In the genomic region with DNA sequence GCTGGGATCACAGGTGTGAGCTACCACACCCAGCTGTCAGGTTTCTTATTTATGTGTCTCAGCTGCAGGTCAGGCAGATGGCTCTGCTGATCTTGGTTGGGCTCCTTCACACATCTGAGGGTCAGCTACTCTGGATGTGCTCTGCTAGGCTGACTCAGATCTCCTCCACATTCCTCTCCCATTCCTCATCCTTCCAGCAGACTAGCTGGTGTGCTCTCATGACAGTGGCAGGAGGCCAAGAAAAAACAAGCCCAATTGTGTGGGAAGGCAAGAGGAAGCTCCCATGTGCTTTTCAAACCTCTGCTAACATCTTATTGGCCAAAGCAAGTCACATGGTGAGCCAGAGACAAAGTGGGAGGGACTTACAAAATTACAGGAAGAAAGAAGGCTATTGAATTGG, we compare ENCODE assay signal across 10 cellular contexts. TPM values are rescaled to one million over a fixed set of nuclear protein-coding genes. Genes with fewer than 3 reads are reported as not detected.
DNase-seq lines count a peak whose midpoint lies in the region; ATAC-seq, FAIRE-seq and TF ChIP-seq lines count a peak whose summit lies in the region.
"Had no signal": no experiment of that assay in that cellular context is flagged by ENCODE, and none has a peak within 500 bp of the region (broad histone marks: within the 10 kb centered on the region; RNA-seq: fewer than 3 reads in every experiment).

No MANE protein-coding gene starts in this region.

- no peaks in the 10 kb centered on the region for H4K20me1 ChIP-seq in HepG2 (ENCODE audit: insufficient read depth, low read length)

- H2AFZ ChIP-seq in HepG2 (ENCODE audit: low read length) = no peak overlapping the region

- TF ChIP-seq POLR2A in HepG2 (IDR thresholded peaks at IDR 0.05; ENCODE audit: insufficient read depth in 1 of 2, low read depth in 2 of 2, low read length in 2 of 2) (no peak), prostate gland (IDR thresholded peaks at IDR 0.05) (no peak)

- no peak for TF ChIP-seq RAD21 in HepG2 (CRISPR knock-in tag; IDR thresholded peaks at IDR 0.05)

- no peak overlapping the region for H3K27ac ChIP-seq in HepG2 (ENCODE audit: extremely low read length, insufficient read depth, low read length)
- H3K27ac ChIP-seq in prostate gland = no peak overlapping the region

- no peak overlapping the region for H3K4me2 ChIP-seq in HepG2 (ENCODE audit: low read depth, low read length)

- H3K9ac ChIP-seq in HepG2 (ENCODE audit: insufficient read depth, low read depth, low read length) = no peak overlapping the region

- H3K36me3 ChIP-seq in HepG2 (replicated peaks in 1 of 2; ENCODE audit: control insufficient read depth in 1 of 2, insufficient read depth in 2 of 2, low read length in 2 of 2) (no peaks in the 10 kb centered on the region), prostate gland (no peaks in the 10 kb centered on the region)

- H3K4me1 ChIP-seq in HepG2 (ENCODE audit: insufficient read depth, low read length) (peaks cover 6% of the 10 kb centered on the region; the same call in 1 of the 2 replicates), prostate gland (replicated peaks) (no peaks in the 10 kb centered on the region)

- H3K79me2 ChIP-seq in HepG2 (ENCODE audit: insufficient read depth, low read length) = no peaks in the 10 kb centered on the region

- H3K4me3 ChIP-seq in HepG2 (replicated peaks in 1 of 3; ENCODE audit: insufficient read depth in 1 of 3, low read depth in 2 of 3, low read length in 3 of 3) (no peak overlapping the region), prostate gland (no peak overlapping the region)

- intact Hi-C loops in HepG2 (cut with micrococcal nuclease; ENCODE audit: unreplicated experiment) = no loop called here
- intact Hi-C loops in prostate gland (cut with DNase I) = no loop called here

- H3K27me3 ChIP-seq in HepG2 (ENCODE audit: control insufficient read depth in 1 of 2, insufficient read depth in 2 of 2, low read length in 2 of 2) (peaks cover 0 to 14% of the 10 kb centered on the region in 2 experiments; a peak in 2 of 5 replicates), prostate gland (replicated peaks; ENCODE audit: insufficient read depth) (no peaks in the 10 kb centered on the region)

- FAIRE-seq in HepG2 (lab: Jason Lieb, UNC) = no peak

- POLR2A ChIA-PET in HepG2 (lab: Yijun Ruan, JAX) = interaction anchor here (1.3 kb wide), 1 partner anchor 12 kb away, joined by 5 read pairs; a partner anchor contains a TSS

- TF ChIP-seq CTCF in HepG2 (CRISPR knock-in tag; IDR thresholded peaks at IDR 0.05) = no peak
- TF ChIP-seq CTCF in prostate gland (IDR thresholded peaks at IDR 0.05) = no peak

- DNase-seq in COLO829 (ENCODE audit: low spot score) = peak; percentile 82
- DNase-seq in KBM-7 = peak; percentile 57
- peak in 37 of 58 donors; percentile 0 to 86 (median 37) for DNase-seq in anterior cingulate cortex (lab: John Stamatoyannopoulos, UW)
- peak; percentile 60 for DNase-seq in HepG2 (ENCODE audit: low spot score)
- DNase-seq in G401 (ENCODE audit: low spot score) = no peak
- no peak for DNase-seq in prostate gland (ENCODE audit: low spot score)
- DNase-seq: naive B cell; stimulated activated naive CD4-positive, alpha-beta T cell treated with Interleukin-2 at 50 U/mL for 16 hours had no signal

- TF ChIP-seq EP300 in HepG2 (IDR thresholded peaks at IDR 0.05; ENCODE audit: low read depth in 2 of 2, low read length in 2 of 2) (no peak), HepG2 (CRISPR knock-in tag; IDR thresholded peaks at IDR 0.05; ENCODE audit: borderline replicate concordance) (no peak)

- CTCF ChIA-PET in HepG2 (lab: Yijun Ruan, JAX; ENCODE audit: low intra/inter-chr PET ratio, low total read pairs) = no interaction called here

- no peaks in the 10 kb centered on the region for H3K9me3 ChIP-seq in HepG2 (ENCODE audit: low read length)
- no peaks in the 10 kb centered on the region for H3K9me3 ChIP-seq in prostate gland

- no peak; the same call in 2 of the 3 replicates for ATAC-seq in HepG2
- no peak for ATAC-seq in GM19351 (IDR thresholded peaks at IDR 0.05; ENCODE audit: unreplicated experiment)
- no peak for ATAC-seq in GM21529 (IDR thresholded peaks at IDR 0.05; ENCODE audit: unreplicated experiment)

- in situ Hi-C loops in KBM-7 (cut with MboI; ENCODE audit: low pct_unique_long_range_greater_than_20kb, low sequenced_read_pairs) = no loop called here
- in situ Hi-C loops in HepG2 (cut with HindIII; ENCODE audit: extremely low pct_ligation_motif_present, low pct_unique_long_range_greater_than_20kb) = no loop called here
- in situ Hi-C loops in G401 (cut with HindIII; ENCODE audit: low sequenced_read_pairs) = no loop called here

- no TSS peak for BruUV-seq in HepG2 (replicated peaks; lab: Mats Ljungman, UMichigan)

TF ChIP-seq in HepG2, 621 proteins besides CTCF, POLR2A, EP300 and RAD21 (continues in another document):
- TF ChIP-seq, protein P1, sequence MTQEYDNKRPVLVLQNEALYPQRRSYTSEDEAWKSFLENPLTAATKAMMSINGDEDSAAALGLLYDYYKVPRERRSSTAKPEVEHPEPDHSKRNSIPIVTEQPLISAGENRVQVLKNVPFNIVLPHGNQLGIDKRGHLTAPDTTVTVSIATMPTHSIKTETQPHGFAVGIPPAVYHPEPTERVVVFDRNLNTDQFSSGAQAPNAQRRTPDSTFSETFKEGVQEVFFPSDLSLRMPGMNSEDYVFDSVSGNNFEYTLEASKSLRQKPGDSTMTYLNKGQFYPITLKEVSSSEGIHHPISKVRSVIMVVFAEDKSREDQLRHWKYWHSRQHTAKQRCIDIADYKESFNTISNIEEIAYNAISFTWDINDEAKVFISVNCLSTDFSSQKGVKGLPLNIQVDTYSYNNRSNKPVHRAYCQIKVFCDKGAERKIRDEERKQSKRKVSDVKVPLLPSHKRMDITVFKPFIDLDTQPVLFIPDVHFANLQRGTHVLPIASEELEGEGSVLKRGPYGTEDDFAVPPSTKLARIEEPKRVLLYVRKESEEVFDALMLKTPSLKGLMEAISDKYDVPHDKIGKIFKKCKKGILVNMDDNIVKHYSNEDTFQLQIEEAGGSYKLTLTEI (CRISPR knock-in tag; conservative IDR thresholded peaks at IDR 0.05) = no peak
- TF ChIP-seq NFYC (CRISPR knock-in tag; IDR thresholded peaks at IDR 0.05) (peak; percentile 63), REXO4 (CRISPR knock-in tag; IDR thresholded peaks at IDR 0.05; ENCODE audit: borderline replicate concordance) (no peak), ZNF180 (CRISPR knock-in tag; IDR thresholded peaks at IDR 0.05; ENCODE audit: borderline replicate concordance, low read depth) (no peak), ZNF605 (CRISPR knock-in tag; IDR thresholded peaks at IDR 0.05) (no peak), DR1 (CRISPR knock-in tag; IDR thresholded peaks at IDR 0.05) (no peak)
- TF ChIP-seq, protein P2, sequence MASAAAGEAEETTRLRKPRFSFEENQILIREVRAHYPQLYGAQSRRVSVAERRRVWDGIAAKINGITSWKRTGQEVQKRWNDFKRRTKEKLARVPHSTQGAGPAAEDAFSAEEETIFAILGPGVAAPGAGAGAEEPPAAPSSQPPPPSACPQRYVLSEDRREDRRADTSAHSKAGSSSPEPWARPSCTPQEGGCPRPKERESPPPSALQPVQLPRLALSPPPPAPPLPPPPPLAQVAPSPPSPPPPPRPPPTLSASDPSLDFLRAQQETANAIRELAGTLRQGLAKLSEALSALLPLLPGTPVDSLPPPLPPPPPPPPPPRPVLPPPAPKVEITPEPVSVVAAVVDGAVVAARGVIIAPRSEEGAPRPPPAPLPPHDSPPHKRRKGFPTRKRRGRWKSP (CRISPR knock-in tag; IDR thresholded peaks at IDR 0.05) = no peak

RNA-seq across cellular contexts. Expression of a gene that starts 11.7 kb away (rescaled TPM):
- total RNA-seq in HepG2 (2016; rRNA removed; fragmentation: Illumina TruSeq; extraction: Trizol) = 113 and 168 TPM in 2 replicates
- 5.9 and 6.7 TPM in 2 replicates for total RNA-seq in HepG2 (2016; cell fraction: cytosol; rRNA removed; fragmentation: Illumina TruSeq; extraction: Trizol; ENCODE audit: low read depth)
- total RNA-seq in HepG2 (2016; cell fraction: insoluble cytoplasmic fraction; rRNA removed; fragmentation: Illumina TruSeq; extraction: Trizol) = 111 and 163 TPM in 2 replicates
- total RNA-seq in HepG2 (2016; cell fraction: membrane; rRNA removed; fragmentation: Illumina TruSeq; extraction: Trizol) = 14.7 and 15.3 TPM in 2 replicates
- 64.0 and 69.2 TPM in 2 replicates for total RNA-seq in HepG2 (2016; cell fraction: nucleus; rRNA removed; fragmentation: Illumina TruSeq; extraction: Trizol)
- 18.1 and 20.8 TPM in 2 replicates for polyA plus RNA-seq in HepG2 (2011; rRNA removed)
- 9.8 and 13.1 TPM in 2 replicates for polyA plus RNA-seq in HepG2 (2011; cell fraction: cytosol; rRNA removed)
- polyA plus RNA-seq in HepG2 (2011; cell fraction: nucleus; rRNA removed) = 12.9 and 13.6 TPM in 2 replicates
- 27.8 and 54.9 TPM in 2 replicates for polyA plus RNA-seq in HepG2 (2012)
- polyA plus RNA-seq in HepG2 (2016; cell fraction: cytosol; fragmentation: Illumina TruSeq; extraction: Trizol; ENCODE audit: low read depth) = 0.76 and 1.1 TPM in 2 replicates
- 91.7 and 97.3 TPM in 2 replicates for polyA plus RNA-seq in HepG2 (2016; cell fraction: insoluble cytoplasmic fraction; fragmentation: Illumina TruSeq; extraction: Trizol; ENCODE audit: low read depth)
- polyA plus RNA-seq in HepG2 (2016; cell fraction: membrane; fragmentation: Illumina TruSeq; extraction: Trizol; ENCODE audit: low read depth) = 2.1 and 3.5 TPM in 2 replicates
- 63.1 and 63.5 TPM in 2 replicates for polyA plus RNA-seq in HepG2 (2016; cell fraction: nucleus; fragmentation: Illumina TruSeq; extraction: Trizol; ENCODE audit: insufficient read depth, low read depth)
- 14.9 and 32.3 TPM in 2 replicates for polyA minus RNA-seq in HepG2 (2011; rRNA and poly(A)+ RNA removed; ENCODE audit: low replicate concordance)
- 31.4 and 36.9 TPM in 2 replicates for polyA minus RNA-seq in HepG2 (2011; cell fraction: cytosol; rRNA and poly(A)+ RNA removed)
- polyA minus RNA-seq in HepG2 (2011; cell fraction: nucleus; rRNA and poly(A)+ RNA removed) = 36.4 and 40.2 TPM in 2 replicates
- 71.4 and 156 TPM in 2 replicates for total RNA-seq in G401 (2014; rRNA removed; shearing (Covaris generic))
- 10 to 100 TPM; 51.6 to 71.7 TPM for total RNA-seq in prostate gland

Comparison
In these comparisons a context has a peak if more than half of its experiments do, and no peak if none do; other contexts are left out.
1. DNase-seq: peak in COLO829 (single experiment), KBM-7 (single experiment), anterior cingulate cortex (37 of 58) and HepG2 (single experiment); none in G401 (single experiment) and prostate gland (single experiment).